10 cellular contexts compared by ENCODE assay signal in genomic region chr17:77778636-77779524, GRCh38.
DNase-seq lines count a peak whose midpoint lies in the region; ATAC-seq, FAIRE-seq and TF ChIP-seq lines count a peak whose summit lies in the region.
"Had no signal": no experiment of that assay in that cellular context is flagged by ENCODE, and none has a peak within 500 bp of the region (broad histone marks: within the 10 kb centered on the region; RNA-seq: fewer than 3 reads in every experiment).

No MANE protein-coding gene starts in this region.

- WGBS in psoas muscle, 3 donors: 29 to 42% (median 30%) methylated on average over 16 to 17 of the region's 17 CpGs

- ATAC-seq in psoas muscle (peak; percentile 76 to 95 (median 88)), GM21786 (IDR thresholded peaks at IDR 0.05; ENCODE audit: unreplicated experiment) (no peak)
- ATAC-seq: K562 had no signal

- no peaks in the 10 kb centered on the region for H3K4me1 ChIP-seq in psoas muscle

- H3K27me3 ChIP-seq in psoas muscle (ENCODE audit: insufficient read depth in 3 of 3, low read length in 2 of 3): no peaks in the 10 kb centered on the region

- DNase-seq in DMS153 treated with DMSO at 0.1 percent for 48 hours (lab: John Stamatoyannopoulos, UW; ENCODE audit: unreplicated experiment) (peak; percentile 36), RPMI7951 (ENCODE audit: low read depth) (peak; percentile 12), frontal cortex (ENCODE audit: low spot score in 2 of 2) (peak; percentile 92 to 95), psoas muscle (peak; percentile 61 to 78), foreskin fibroblast (no peak), OCI-M1 (lab: John Stamatoyannopoulos, UW) (no peak)
- DNase-seq in activated effector memory CD4-positive, alpha-beta T cell treated with Interleukin-2 at 50 U/mL for 16 hours: no peak

- H3K9me3 ChIP-seq in psoas muscle: no peaks in the 10 kb centered on the region

- TF ChIP-seq CTCF in psoas muscle (IDR thresholded peaks at IDR 0.05): no peak
- TF ChIP-seq CTCF in foreskin fibroblast (IDR thresholded peaks at IDR 0.05; ENCODE audit: low read depth, low read length): no peak

- no peaks in the 10 kb centered on the region for H3K36me3 ChIP-seq in psoas muscle (ENCODE audit: insufficient read depth in 1 of 2, low read depth in 1 of 2)

- FAIRE-seq in frontal cortex (lab: Jason Lieb, UNC): no peak
- FAIRE-seq: K562, TTC549 had no signal

- intact Hi-C loops in psoas muscle (cut with DNase I): no loop called here

- no peak overlapping the region for H3K27ac ChIP-seq in psoas muscle

- H3K4me3 ChIP-seq in psoas muscle (no peak overlapping the region), foreskin fibroblast (ENCODE audit: low read depth in 1 of 2, low read length in 2 of 2) (no peak overlapping the region)
- H3K4me3 ChIP-seq: K562 had no signal

Comparison
In these comparisons a context has a peak if more than half of its experiments do, and no peak if none do; other contexts are left out.
1. DNase-seq: peak in DMS153 treated with DMSO at 0.1 percent for 48 hours (single experiment), RPMI7951 (single experiment), frontal cortex (2 of 2) and psoas muscle (2 of 2); none in activated effector memory CD4-positive, alpha-beta T cell treated with Interleukin-2 at 50 U/mL for 16 hours (single experiment), foreskin fibroblast (0 of 2) and OCI-M1 (single experiment).